8 cellular contexts compared by ENCODE assay signal in genomic region chr15:72599855-72600464, GRCh38. TPM values are rescaled to one million over a fixed set of nuclear protein-coding genes. Genes with fewer than 3 reads are reported as not detected.
DNase-seq lines count a peak whose midpoint lies in the region; ATAC-seq and TF ChIP-seq lines count a peak whose summit lies in the region.

No MANE protein-coding gene starts in this region.

- no peaks in the 10 kb centered on the region for H3K27me3 ChIP-seq in tibial nerve

- H3K36me3 ChIP-seq in tibial nerve, result no peaks in the 10 kb centered on the region

- no peaks in the 10 kb centered on the region for H3K4me1 ChIP-seq in tibial nerve

- DNase-seq in AG09319 (ENCODE audit: extremely low read depth, low read depth), result peak; percentile 18
- peak; percentile 67 for DNase-seq in ELR (ENCODE audit: low read depth)
- DNase-seq in NCI-H1105 treated with DMSO at 0.1 percent for 48 hours (lab: John Stamatoyannopoulos, UW), result peak; percentile 59
- DNase-seq in amniotic epithelial cell (ENCODE audit: low read depth), result peak; percentile 47
- peak; percentile 60 for DNase-seq in iPS-NIHi7 (ENCODE audit: extremely low spot score)
- DNase-seq in tibial nerve (ENCODE audit: low spot score in 2 of 2), result peak in 1 of 2 donors; percentile 48
- no peak for DNase-seq in NCI-H2107 treated with DMSO at 0.1 percent for 48 hours (lab: John Stamatoyannopoulos, UW; ENCODE audit: unreplicated experiment)

- TF ChIP-seq EP300 in tibial nerve (IDR thresholded peaks at IDR 0.05), result no peak

- no peak overlapping the region for H3K4me3 ChIP-seq in tibial nerve

- no peak for ATAC-seq in GM21367 (IDR thresholded peaks at IDR 0.05; ENCODE audit: unreplicated experiment)

- 8% methylated on average over 2 of the region's 2 CpGs for WGBS in tibial nerve, 2 donors

- H3K27ac ChIP-seq in tibial nerve, result no peak overlapping the region

- H3K9me3 ChIP-seq in tibial nerve, result no peaks in the 10 kb centered on the region

- TF ChIP-seq CTCF in AG09319 (IDR thresholded peaks at IDR 0.05; ENCODE audit: low read depth, low read length) (peak; percentile 68), tibial nerve (IDR thresholded peaks at IDR 0.05) (peak; percentile 54 to 57 (median 55))

- no peak for TF ChIP-seq POLR2A in tibial nerve (IDR thresholded peaks at IDR 0.05)

RNA-seq across cellular contexts. Expression of gene GOLGA6B, which starts 54.5 kb away (rescaled TPM):
- total RNA-seq in tibial nerve, result under 1 TPM in 1 of 4 donors, not detected in 3; 0.42 TPM
